ENCODE assay signal across 12 cellular contexts in the genomic region with DNA sequence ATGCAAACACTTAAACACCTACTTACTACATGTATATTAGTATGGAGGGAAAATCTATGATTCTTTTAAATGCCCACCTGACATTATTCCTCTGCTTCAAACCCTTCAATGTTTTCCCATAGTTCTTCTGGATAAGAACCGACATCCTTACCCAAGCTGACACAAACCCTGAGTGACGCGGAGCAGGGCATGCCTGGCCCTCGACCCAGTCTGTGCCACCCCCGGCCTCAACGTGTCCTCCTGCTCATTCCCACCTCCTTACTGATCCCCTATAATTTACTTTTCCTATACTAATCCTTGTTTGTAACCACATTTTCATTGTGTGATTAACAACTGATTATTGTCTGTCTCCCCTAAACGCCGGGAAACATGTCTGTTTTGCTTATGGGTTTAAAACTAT. TPM values are rescaled to one million over a fixed set of nuclear protein-coding genes. Genes with fewer than 3 reads are reported as not detected.
DNase-seq lines count a peak whose midpoint lies in the region; ATAC-seq and TF ChIP-seq lines count a peak whose summit lies in the region.
"Had no signal": no experiment of that assay in that cellular context is flagged by ENCODE, and none has a peak within 500 bp of the region (broad histone marks: within the 10 kb centered on the region; RNA-seq: fewer than 3 reads in every experiment).

No MANE protein-coding gene starts in this region.

- H3K36me3 ChIP-seq in stomach smooth muscle (ENCODE audit: control insufficient read depth in 2 of 2, insufficient read depth in 2 of 2, low read length in 2 of 2) = peaks cover 3 to 6% of the 10 kb centered on the region in 2 donors
- no peaks in the 10 kb centered on the region for H3K36me3 ChIP-seq in neural progenitor cell
- peaks cover 0 to 2% of the 10 kb centered on the region in 2 donors for H3K36me3 ChIP-seq in aorta (ENCODE audit: control insufficient read depth in 1 of 2, insufficient read depth in 2 of 2, low read length in 1 of 2)

- no peaks in the 10 kb centered on the region for H3K27me3 ChIP-seq in stomach smooth muscle (ENCODE audit: control insufficient read depth in 1 of 2, insufficient read depth in 2 of 2, low read length in 2 of 2)
- no peaks in the 10 kb centered on the region for H3K27me3 ChIP-seq in neural progenitor cell
- H3K27me3 ChIP-seq in aorta (ENCODE audit: control insufficient read depth in 1 of 2, insufficient read depth in 2 of 2, low read length in 1 of 2) = no peaks in the 10 kb centered on the region

- no peaks in the 10 kb centered on the region for H3K9me3 Mint-ChIP-seq in progenitor cell of endocrine pancreas (ENCODE audit: low read depth)
- H3K9me3 Mint-ChIP-seq in neural progenitor cell = no peaks in the 10 kb centered on the region
- H3K9me3 Mint-ChIP-seq: CD4-positive, alpha-beta T cell; H9 had no signal

- peak overlapping the region; percentile 46 for H3K27ac ChIP-seq in stomach smooth muscle (ENCODE audit: low read length)
- H3K27ac ChIP-seq in neural progenitor cell = no peak overlapping the region
- no peak overlapping the region for H3K27ac ChIP-seq in aorta (ENCODE audit: low read depth in 1 of 2, low read length in 2 of 2)
- H3K27ac ChIP-seq: C4-2B had no signal

- ATAC-seq in Right ventricle myocardium superior (ENCODE audit: poor library complexity) = peak; percentile 8
- no peak for ATAC-seq in left cardiac atrium
- ATAC-seq in left ventricle myocardium superior = peak; percentile 29
- ATAC-seq in Right ventricle myocardium inferior = no peak
- ATAC-seq in aorta (ENCODE audit: low FRiP score) = no peak

- no peaks in the 10 kb centered on the region for H3K9me3 ChIP-seq in stomach smooth muscle (ENCODE audit: control insufficient read depth in 2 of 2, low read length in 2 of 2)
- H3K9me3 ChIP-seq in neural progenitor cell (ENCODE audit: low read depth) = no peaks in the 10 kb centered on the region
- H3K9me3 ChIP-seq in aorta (ENCODE audit: control insufficient read depth, low read length) = no peaks in the 10 kb centered on the region
- H3K9me3 ChIP-seq: Caco-2 had no signal

- intact Hi-C loops in Right ventricle myocardium superior (cut with DNase I) (no loop called here), left cardiac atrium (cut with DNase I) (no loop called here), left ventricle myocardium superior (cut with micrococcal nuclease) (no loop called here), Right ventricle myocardium inferior (cut with DNase I) (no loop called here), aorta (cut with DNase I) (loop anchor here in 1 of 2 donors (2.0 kb wide), 1 partner anchor 17 kb away; the partner anchor contains the start of gene KIDINS220)

- no peaks in the 10 kb centered on the region for H3K79me2 ChIP-seq in neural progenitor cell (ENCODE audit: low read depth)

- no peak overlapping the region for H3K4me2 ChIP-seq in neural progenitor cell

- H3K27ac Mint-ChIP-seq in progenitor cell of endocrine pancreas (peak overlapping the region; percentile 79), neural progenitor cell (no peak overlapping the region)
- H3K27ac Mint-ChIP-seq: CD4-positive, alpha-beta T cell had no signal

- no peak overlapping the region for H2AFZ ChIP-seq in neural progenitor cell (replicated peaks)

- H3K4me3 ChIP-seq in stomach smooth muscle (ENCODE audit: low read length in 2 of 2) (no peak overlapping the region), neural progenitor cell (no peak overlapping the region), aorta (ENCODE audit: low read length in 2 of 2) (no peak overlapping the region)

- H3K4me1 ChIP-seq in stomach smooth muscle (ENCODE audit: control insufficient read depth, insufficient read depth, low read length) = peaks cover 7% of the 10 kb centered on the region
- no peaks in the 10 kb centered on the region for H3K4me1 ChIP-seq in neural progenitor cell
- no peaks in the 10 kb centered on the region for H3K4me1 ChIP-seq in aorta (ENCODE audit: control insufficient read depth in 1 of 2, insufficient read depth in 2 of 2, low read length in 2 of 2)

- TF ChIP-seq CTCF in progenitor cell of endocrine pancreas (IDR thresholded peaks at IDR 0.05; ENCODE audit: unreplicated experiment) (no peak), neural progenitor cell (IDR thresholded peaks at IDR 0.05) (no peak)

- no peaks in the 10 kb centered on the region for H4K20me1 ChIP-seq in neural progenitor cell (ENCODE audit: low read depth)

- DNase-seq in Right ventricle myocardium superior (no peak), left cardiac atrium (no peak), left ventricle myocardium superior (no peak), Right ventricle myocardium inferior (ENCODE audit: missing footprints) (no peak), progenitor cell of endocrine pancreas (ENCODE audit: low spot score, unreplicated experiment) (no peak), neural progenitor cell (ENCODE audit: low spot score) (no peak), aorta (no peak)
- DNase-seq: Caco-2; CD4-positive, alpha-beta T cell; H9 had no signal

- peaks cover 22% of the 10 kb centered on the region for H3K36me3 Mint-ChIP-seq in progenitor cell of endocrine pancreas (ENCODE audit: insufficient read depth)
- H3K36me3 Mint-ChIP-seq in neural progenitor cell = peaks cover 9% of the 10 kb centered on the region

- H3K27me3 Mint-ChIP-seq in progenitor cell of endocrine pancreas = no peaks in the 10 kb centered on the region
- H3K27me3 Mint-ChIP-seq in neural progenitor cell (ENCODE audit: insufficient read depth, low read depth) = no peaks in the 10 kb centered on the region
- H3K27me3 Mint-ChIP-seq: CD4-positive, alpha-beta T cell had no signal

- H3F3A ChIP-seq in neural progenitor cell (ENCODE audit: low read depth) = no peaks in the 10 kb centered on the region

- H3K9ac ChIP-seq in stomach smooth muscle (ENCODE audit: low read length in 2 of 2) (no peak overlapping the region), neural progenitor cell (no peak overlapping the region)

- H3K4me3 Mint-ChIP-seq in progenitor cell of endocrine pancreas (ENCODE audit: low read depth) (no peak overlapping the region), neural progenitor cell (no peak overlapping the region)
- H3K4me3 Mint-ChIP-seq: CD4-positive, alpha-beta T cell; H9 had no signal

- WGBS in aorta, 2 donors = 81 to 84% methylated on average over 8 of the region's 8 CpGs

- H3K4me1 Mint-ChIP-seq in progenitor cell of endocrine pancreas (ENCODE audit: low read depth) = peaks cover 7% of the 10 kb centered on the region
- peaks cover 2% of the 10 kb centered on the region for H3K4me1 Mint-ChIP-seq in neural progenitor cell
- H3K4me1 Mint-ChIP-seq: H9 had no signal

RNA-seq across cellular contexts. Expression of gene KIDINS220, which starts 17.5 kb away (rescaled TPM):
- total RNA-seq in Right ventricle myocardium superior = 48.4 TPM
- 10 to 100 TPM; 34.2 to 36.6 TPM for total RNA-seq in left cardiac atrium
- total RNA-seq in left ventricle myocardium superior = 55.3 TPM
- 49.0 TPM for total RNA-seq in Right ventricle myocardium inferior
- total RNA-seq in progenitor cell of endocrine pancreas = 96.7 and 99.2 TPM in 2 replicates
- total RNA-seq in neural progenitor cell (ENCODE audit: low replicate concordance) = 45.2 and 56.1 TPM in 2 replicates
- total RNA-seq in aorta = 10 to 100 TPM; 67.9 to 81.6 TPM
- polyA plus RNA-seq in aorta = 10 to 100 TPM in 1 of 2 donors, 1 to 10 TPM in 1; 6.9 to 30.7 TPM

Comparison
In these comparisons a context has a peak if more than half of its experiments do, and no peak if none do; other contexts are left out.
1. ATAC-seq: peak in Right ventricle myocardium superior (single experiment) and left ventricle myocardium superior (single experiment); none in left cardiac atrium (0 of 2), Right ventricle myocardium inferior (single experiment) and aorta (single experiment).